In the genomic region with DNA sequence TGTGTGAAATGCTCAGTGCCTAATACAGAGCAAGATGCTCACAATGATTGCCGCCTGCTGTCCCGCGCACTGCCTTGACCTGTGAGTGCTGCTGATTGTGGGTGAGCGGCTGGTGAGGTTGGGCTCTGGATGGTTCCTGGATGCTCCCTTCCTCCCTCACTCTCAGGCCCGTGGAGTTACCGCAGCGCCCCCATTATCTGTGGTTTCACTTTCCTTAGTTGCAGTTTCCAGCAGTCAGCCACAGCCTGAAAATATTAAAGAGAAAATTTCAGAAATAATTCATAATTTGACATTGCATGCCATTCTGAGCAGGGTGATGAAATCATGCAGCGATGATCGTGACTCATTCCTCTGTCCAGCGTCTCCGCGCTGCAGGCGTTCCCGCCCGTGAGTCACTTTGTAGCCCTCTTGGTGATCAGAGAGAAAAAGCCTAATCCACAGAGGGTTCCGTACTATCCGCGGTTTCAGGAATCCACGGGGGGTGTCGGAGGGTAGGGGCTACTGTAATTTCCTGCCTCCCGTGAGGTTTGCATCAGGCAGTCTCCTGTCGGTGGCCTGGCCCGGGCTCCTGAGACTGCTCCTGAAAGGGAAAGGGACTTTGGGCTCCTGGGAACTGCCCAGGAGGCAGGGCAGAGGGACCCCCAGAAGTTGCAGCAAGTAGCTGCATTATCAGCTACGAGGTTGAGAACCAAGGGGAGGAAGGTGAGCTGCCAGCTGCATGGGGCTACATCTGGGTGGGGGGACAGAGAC, we compare ENCODE assay signal across 8 cellular contexts. TPM values are rescaled to one million over a fixed set of nuclear protein-coding genes. Genes with fewer than 3 reads are reported as not detected.
DNase-seq lines count a peak whose midpoint lies in the region; TF ChIP-seq lines count a peak whose summit lies in the region.

No MANE protein-coding gene starts in this region.

- TF ChIP-seq POLR2A in erythroblast (IDR thresholded peaks at IDR 0.05; ENCODE audit: low read length), result no peak

- peaks cover 2% of the 10 kb centered on the region; the same call in 1 of the 2 replicates for H4K20me1 ChIP-seq in DOHH2 (ENCODE audit: control insufficient read depth, insufficient read depth, low read depth, low read length)
- peaks cover 3% of the 10 kb centered on the region for H4K20me1 ChIP-seq in OCI-LY7 (ENCODE audit: insufficient read depth, low read length)
- peaks cover 34% of the 10 kb centered on the region for H4K20me1 ChIP-seq in osteoblast (ENCODE audit: insufficient read depth, low read length)

- peaks cover 2% of the 10 kb centered on the region for H3K4me1 Mint-ChIP-seq in progenitor cell of endocrine pancreas (ENCODE audit: low read depth)

- POLR2A ChIA-PET in OCI-LY7 (lab: Charles Lee), result interaction anchor here (1.0 to 1.2 kb wide), 2 partner anchors 11 to 144 kb away, joined by 6 read pairs; a partner anchor contains a TSS

- H3K27me3 Mint-ChIP-seq in progenitor cell of endocrine pancreas, result no peaks in the 10 kb centered on the region

- H3K27ac Mint-ChIP-seq in progenitor cell of endocrine pancreas, result no peak overlapping the region

- H3K79me2 ChIP-seq in DOHH2 (ENCODE audit: control insufficient read depth, low read length) (no peaks in the 10 kb centered on the region), OCI-LY7 (ENCODE audit: insufficient read depth, low read depth, low read length) (0 out of 2 replicates have a peak, but pooled peaks cover 1% of the 10 kb centered on the region), osteoblast (ENCODE audit: insufficient read depth, low read length) (peaks cover 14% of the 10 kb centered on the region)

- H3K4me3 ChIP-seq in DOHH2 (ENCODE audit: low read length) (no peak overlapping the region), OCI-LY7 (ENCODE audit: low read depth, low read length, poor library complexity, severe bottlenecking) (no peak overlapping the region), osteoblast (ENCODE audit: insufficient read depth, low read length) (peak overlapping the region; percentile 53)

- DNase-seq in OCI-LY7 (ENCODE audit: low spot score), result no peak
- peak; percentile 55 to 82 for DNase-seq in erythroblast (lab: John Stamatoyannopoulos, UW)
- peak; percentile 96 for DNase-seq in osteoblast (ENCODE audit: insufficient read length, low spot score, missing footprints)
- DNase-seq in UCSD-AML1 (lab: John Stamatoyannopoulos, UW; ENCODE audit: unreplicated experiment), result no peak
- DNase-seq in NCI-H2171 (lab: John Stamatoyannopoulos, UW), result no peak
- no peak for DNase-seq in progenitor cell of endocrine pancreas (ENCODE audit: low spot score, unreplicated experiment)
- no peak for DNase-seq in pons (ENCODE audit: low spot score)

- no peaks in the 10 kb centered on the region for H3K9me3 Mint-ChIP-seq in progenitor cell of endocrine pancreas (ENCODE audit: low read depth)

- H3K9me2 ChIP-seq in DOHH2 (replicated peaks; ENCODE audit: control insufficient read depth, low read length) (no peaks in the 10 kb centered on the region), OCI-LY7 (ENCODE audit: insufficient read depth, low read length) (no peaks in the 10 kb centered on the region)

- H2AFZ ChIP-seq in OCI-LY7 (ENCODE audit: low read length) (no peak overlapping the region), osteoblast (ENCODE audit: low read length) (peak overlapping the region; percentile 69)

- TF ChIP-seq CTCF in DOHH2 (IDR thresholded peaks at IDR 0.05; ENCODE audit: low read depth, low read length, poor library complexity, severe bottlenecking) (peak; percentile 13), OCI-LY7 (conservative IDR thresholded peaks at IDR 0.05; ENCODE audit: low read length) (peak; percentile 42), osteoblast (IDR thresholded peaks at IDR 0.05; ENCODE audit: extremely low read depth, low read depth, low read length) (no peak), progenitor cell of endocrine pancreas (IDR thresholded peaks at IDR 0.05; ENCODE audit: unreplicated experiment) (no peak)

- H3K4me1 ChIP-seq in DOHH2 (ENCODE audit: control insufficient read depth, low read length) (peaks cover 66% of the 10 kb centered on the region), OCI-LY7 (ENCODE audit: insufficient read depth, low read length, poor library complexity, severe bottlenecking) (peaks cover 27% of the 10 kb centered on the region), osteoblast (ENCODE audit: insufficient read depth, low read length) (peaks cover 14% of the 10 kb centered on the region)

- BruUV-seq in OCI-LY7 (replicated peaks; lab: Mats Ljungman, UMichigan), result no TSS peak

- no peak overlapping the region for H3K27ac ChIP-seq in DOHH2 (ENCODE audit: low read depth, low read length)
- H3K27ac ChIP-seq in OCI-LY7 (ENCODE audit: low read depth, low read length, poor library complexity, severe bottlenecking), result no peak overlapping the region
- peak overlapping the region; percentile 73 for H3K27ac ChIP-seq in osteoblast (ENCODE audit: low read depth, low read length)

- H3F3A ChIP-seq in DOHH2 (ENCODE audit: control insufficient read depth, insufficient read depth), result peaks cover 38% of the 10 kb centered on the region

- CTCF ChIA-PET in OCI-LY7 (lab: Charles Lee; ENCODE audit: unreplicated experiment), result no interaction called here

- peaks cover 18% of the 10 kb centered on the region for H3K36me3 Mint-ChIP-seq in progenitor cell of endocrine pancreas (ENCODE audit: insufficient read depth)

- H3K9me3 ChIP-seq in DOHH2 (ENCODE audit: control insufficient read depth, insufficient read depth, low read length) (no peaks in the 10 kb centered on the region), OCI-LY7 (ENCODE audit: low read length) (no peaks in the 10 kb centered on the region), osteoblast (ENCODE audit: low read depth, low read length) (no peaks in the 10 kb centered on the region)

- intact Hi-C loops in OCI-LY7 (cut with micrococcal nuclease; ENCODE audit: unreplicated experiment), result no loop called here

- H3K27me3 ChIP-seq in DOHH2 (ENCODE audit: control insufficient read depth, low read length) (no peaks in the 10 kb centered on the region), osteoblast (ENCODE audit: insufficient read depth, low read length) (no peaks in the 10 kb centered on the region)

- H3K36me3 ChIP-seq in DOHH2 (ENCODE audit: control insufficient read depth, low read length) (peaks cover 27% of the 10 kb centered on the region), OCI-LY7 (ENCODE audit: insufficient read depth, low read length) (peaks cover 59% of the 10 kb centered on the region), osteoblast (ENCODE audit: insufficient read depth, low read length) (peaks cover 24% of the 10 kb centered on the region)

- H3K4me3 Mint-ChIP-seq in progenitor cell of endocrine pancreas (ENCODE audit: low read depth), result no peak overlapping the region

- H3K4me2 ChIP-seq in DOHH2 (ENCODE audit: low read length) (no peak overlapping the region), OCI-LY7 (ENCODE audit: low read length) (no peak overlapping the region), osteoblast (ENCODE audit: insufficient read depth, low read length) (peak overlapping the region; percentile 74)

RNA-seq across cellular contexts. Expression of a gene that starts 10.6 kb away (rescaled TPM):
- total RNA-seq in OCI-LY7 (2014; rRNA removed; shearing (Covaris generic)), result 2,313 and 2,662 TPM in 2 replicates
- 2,385 and 2,457 TPM in 2 replicates for total RNA-seq in OCI-LY7 (2022)
- total RNA-seq in osteoblast, result 1,858 and 2,119 TPM in 2 replicates
- 2,433 and 2,506 TPM in 2 replicates for total RNA-seq in progenitor cell of endocrine pancreas

RNA-seq across cellular contexts. Expression of a gene that starts 41.0 kb away (rescaled TPM):
- 9.0 and 10.2 TPM in 2 replicates for total RNA-seq in OCI-LY7 (2014; rRNA removed; shearing (Covaris generic))
- total RNA-seq in OCI-LY7 (2022) (22.5 and 23.3 TPM in 2 replicates), osteoblast (2.1 and 3.6 TPM in 2 replicates), progenitor cell of endocrine pancreas (36.8 and 38.0 TPM in 2 replicates)

Comparison
In these comparisons a context has a peak if more than half of its experiments do, and no peak if none do; other contexts are left out.
1. CTCF ChIP-seq: peak in DOHH2 (single experiment) and OCI-LY7 (single experiment); none in osteoblast (single experiment) and progenitor cell of endocrine pancreas (single experiment).
2. DNase-seq: peak in erythroblast (2 of 2) and osteoblast (single experiment); none in OCI-LY7 (single experiment), UCSD-AML1 (single experiment), NCI-H2171 (single experiment), progenitor cell of endocrine pancreas (single experiment) and pons (single experiment).